In genomic region chr14:55580401-55581010, GRCh38 we compare ENCODE assay signal across 1 cellular context.
TF ChIP-seq lines count a peak whose summit lies in the region.

No MANE protein-coding gene starts in this region.

TF ChIP-seq in HepG2, 621 proteins besides CTCF, POLR2A, EP300 and RAD21 (continued from another document and continues in another):
- TF ChIP-seq ZGPAT (CRISPR knock-in tag; IDR thresholded peaks at IDR 0.05): peak; percentile 29; the same call in 1 of the 2 replicates
- 0 out of 2 replicates have a peak, but pooled peaks have one; percentile 20 for TF ChIP-seq HES4 (CRISPR knock-in tag; IDR thresholded peaks at IDR 0.05; ENCODE audit: borderline replicate concordance)
- TF ChIP-seq KDM3A (CRISPR knock-in tag; IDR thresholded peaks at IDR 0.05; ENCODE audit: low read depth): no peak
- TF ChIP-seq ZNF33B (CRISPR knock-in tag; IDR thresholded peaks at IDR 0.05): no peak
- 0 out of 2 replicates have a peak, but pooled peaks have one; percentile 6 for TF ChIP-seq ELF3 (CRISPR knock-in tag; IDR thresholded peaks at IDR 0.05)
- peak; percentile 46; the same call in 1 of the 2 replicates for TF ChIP-seq HNF1B (CRISPR knock-in tag; IDR thresholded peaks at IDR 0.05)
- no peak for TF ChIP-seq DNMT3B (CRISPR knock-in tag; conservative IDR thresholded peaks at IDR 0.05)
- no peak for TF ChIP-seq PAWR (CRISPR knock-in tag; IDR thresholded peaks at IDR 0.05; ENCODE audit: borderline replicate concordance)
- 0 out of 2 replicates have a peak, but pooled peaks have one; percentile 12 for TF ChIP-seq ZNF691 (CRISPR knock-in tag; IDR thresholded peaks at IDR 0.05; ENCODE audit: borderline replicate concordance, low read depth)
- TF ChIP-seq KIAA2018 (CRISPR knock-in tag; IDR thresholded peaks at IDR 0.05; ENCODE audit: borderline replicate concordance): no peak
- TF ChIP-seq PHF21A (CRISPR knock-in tag; IDR thresholded peaks at IDR 0.05): no peak
- no peak for TF ChIP-seq CHD2 (IDR thresholded peaks at IDR 0.05; ENCODE audit: low read depth, low read length)
- no peak for TF ChIP-seq ELF1 (CRISPR knock-in tag; IDR thresholded peaks at IDR 0.05)
- TF ChIP-seq ZNF770 (CRISPR knock-in tag; IDR thresholded peaks at IDR 0.05): 0 out of 2 replicates have a peak, but pooled peaks have one; percentile 19
- peak; percentile 27; the same call in 1 of the 2 replicates for TF ChIP-seq ZNF121 (CRISPR knock-in tag; IDR thresholded peaks at IDR 0.05)
- TF ChIP-seq SP2 (CRISPR knock-in tag; IDR thresholded peaks at IDR 0.05): 0 out of 2 replicates have a peak, but pooled peaks have one; percentile 34
- peak; percentile 47; the same call in 1 of the 2 replicates for TF ChIP-seq SALL1 (CRISPR knock-in tag; IDR thresholded peaks at IDR 0.05)
- TF ChIP-seq ZNF337 (CRISPR knock-in tag; IDR thresholded peaks at IDR 0.05; ENCODE audit: borderline replicate concordance, low read depth): no peak
- no peak for TF ChIP-seq U2AF2 (IDR thresholded peaks at IDR 0.05; ENCODE audit: low read depth, low read length)
- TF ChIP-seq ZNF205 (CRISPR knock-in tag; IDR thresholded peaks at IDR 0.05): no peak
- TF ChIP-seq ZNF30 (CRISPR knock-in tag; IDR thresholded peaks at IDR 0.05): no peak
- 0 out of 2 replicates have a peak, but pooled peaks have one; percentile 43 for TF ChIP-seq SMAD9 (CRISPR knock-in tag; IDR thresholded peaks at IDR 0.05)
- TF ChIP-seq ZNF530 (CRISPR knock-in tag; IDR thresholded peaks at IDR 0.05; ENCODE audit: low read depth): no peak
- no peak for TF ChIP-seq EZH2 (conservative IDR thresholded peaks at IDR 0.05; ENCODE audit: low read depth, low read length)
- TF ChIP-seq CSRNP2 (CRISPR knock-in tag; conservative IDR thresholded peaks at IDR 0.05; ENCODE audit: low read depth): no peak
- TF ChIP-seq TCF7 (IDR thresholded peaks at IDR 0.05; ENCODE audit: low read depth): no peak
- no peak for TF ChIP-seq THAP9 (CRISPR knock-in tag; IDR thresholded peaks at IDR 0.05; ENCODE audit: borderline replicate concordance)
- TF ChIP-seq RBM22 (optimal IDR thresholded peaks at IDR 0.05; ENCODE audit: low read length): no peak
- no peak for TF ChIP-seq ZNF362 (CRISPR knock-in tag; IDR thresholded peaks at IDR 0.05; ENCODE audit: borderline replicate concordance)
- TF ChIP-seq REL (CRISPR knock-in tag; conservative IDR thresholded peaks at IDR 0.05): no peak
- no peak for TF ChIP-seq ZBTB46 (CRISPR knock-in tag; IDR thresholded peaks at IDR 0.05; ENCODE audit: borderline replicate concordance)
